In genomic region chr14:52888839-52889838, GRCh38 we compare ENCODE assay signal across 14 cellular contexts.
"Had no signal": no experiment of that assay in that cellular context is flagged by ENCODE, and none has a peak within 500 bp of the region (broad histone marks: within the 10 kb centered on the region; RNA-seq: fewer than 3 reads in every experiment).

No MANE protein-coding gene starts in this region.

- H3K4me2 ChIP-seq: SK-N-SH had no signal

- H3K4me1 ChIP-seq: body of pancreas, spleen, transverse colon had no signal

- DNase-seq: activated B cell treated with CpG ODN at 0.5 μM for 24 hours; activated CD4-positive, alpha-beta T cell treated with anti-CD3 and anti-CD28 coated beads, Interleukin-2, amount 50 U/mL, for 1 hour; activated naive CD4-positive, alpha-beta T cell treated with anti-CD3 and anti-CD28 coated beads, Interleukin-2, amount 50 U/mL, for 16 hours; body of pancreas; dorsolateral prefrontal cortex; kidney; SK-N-SH; spleen; stimulated activated CD4-positive, alpha-beta T cell treated with anti-CD3 and anti-CD28 coated beads, Interleukin-1b, Interleukin-23, amount 100 ng/mL, for 48 hours; stimulated activated naive B cell treated with anti-CD40 and anti-IgM and Interleukin-4, amounts not matched to agents 10 μg/mL and 1 μg/mL and 100 μg/mL, for 72 hours; substantia nigra; T-helper 1 cell; transverse colon had no signal

- H3K36me3 ChIP-seq: transverse colon had no signal

- H3K9ac ChIP-seq: SK-N-SH had no signal

- H3K4me1 Mint-ChIP-seq: activated B cell treated with CpG ODN at 0.5 μM for 24 hours; stimulated activated naive B cell treated with anti-CD40 and anti-IgM and Interleukin-4, amounts not matched to agents 10 μg/mL and 1 μg/mL and 100 μg/mL, for 72 hours had no signal

- H3K9me3 Mint-ChIP-seq: activated B cell treated with CpG ODN at 0.5 μM for 24 hours; activated T-helper 2 cell treated with anti-CD3 and anti-CD28 coated beads, Interferon-gamma antibody, Interleukin-2, Interleukin-4, amounts not matched to agents 10 μg/mL and 5 μg/mL and 100 μg/mL, durations not matched to agents 14 hours and 24 hours and 36 hours; stimulated activated naive B cell treated with anti-CD40 and anti-IgM and Interleukin-4, amounts not matched to agents 10 μg/mL and 1 μg/mL and 100 μg/mL, for 72 hours had no signal

- H3K4me3 ChIP-seq: body of pancreas, dorsolateral prefrontal cortex, spleen, transverse colon had no signal

- H3K9me3 ChIP-seq: SK-N-SH, spleen, transverse colon had no signal

- H3K27me3 Mint-ChIP-seq: stimulated activated naive B cell treated with anti-CD40 and anti-IgM and Interleukin-4, amounts not matched to agents 10 μg/mL and 1 μg/mL and 100 μg/mL, for 72 hours had no signal

- H3K27ac Mint-ChIP-seq: activated B cell treated with CpG ODN at 0.5 μM for 24 hours; activated T-helper 2 cell treated with anti-CD3 and anti-CD28 coated beads, Interferon-gamma antibody, Interleukin-2, Interleukin-4, amounts not matched to agents 10 μg/mL and 5 μg/mL and 100 μg/mL, durations not matched to agents 14 hours and 24 hours and 36 hours; stimulated activated naive B cell treated with anti-CD40 and anti-IgM and Interleukin-4, amounts not matched to agents 10 μg/mL and 1 μg/mL and 100 μg/mL, for 72 hours had no signal

- H3K27me3 ChIP-seq: body of pancreas, dorsolateral prefrontal cortex, spleen, transverse colon had no signal

- H3K27ac ChIP-seq: body of pancreas, spleen, transverse colon had no signal

- ATAC-seq: body of pancreas; stimulated activated naive B cell treated with anti-CD40 and anti-IgM and Interleukin-4, amounts not matched to agents 10 μg/mL and 1 μg/mL and 100 μg/mL, for 72 hours had no signal

- H3K36me3 Mint-ChIP-seq: stimulated activated naive B cell treated with anti-CD40 and anti-IgM and Interleukin-4, amounts not matched to agents 10 μg/mL and 1 μg/mL and 100 μg/mL, for 72 hours had no signal

- H3K4me3 Mint-ChIP-seq: activated B cell treated with CpG ODN at 0.5 μM for 24 hours; stimulated activated naive B cell treated with anti-CD40 and anti-IgM and Interleukin-4, amounts not matched to agents 10 μg/mL and 1 μg/mL and 100 μg/mL, for 72 hours had no signal
